In the genomic region with DNA sequence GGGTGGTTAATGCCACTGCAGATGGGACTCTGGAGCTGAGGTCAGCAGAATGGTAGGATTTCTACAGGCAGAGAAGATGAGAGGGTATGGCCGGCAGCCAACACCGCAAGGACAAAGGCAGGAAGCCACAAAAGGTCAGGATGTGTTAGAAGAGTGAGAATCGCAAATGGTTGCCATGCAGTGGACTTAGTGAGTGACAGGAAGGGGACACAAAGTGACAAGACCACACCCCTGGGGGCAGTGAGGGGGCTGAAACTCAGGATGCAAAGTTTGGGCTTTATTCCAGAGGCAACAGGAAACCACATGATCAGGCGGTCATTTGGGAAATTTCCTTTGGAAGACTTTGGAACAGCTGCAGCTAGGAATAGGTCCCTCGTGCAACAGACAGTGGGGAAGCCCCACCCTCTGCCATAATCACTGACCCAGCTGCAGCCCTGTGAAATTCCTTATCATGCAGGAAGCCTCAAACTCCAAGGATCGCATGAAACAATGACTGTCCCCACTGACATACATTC, we compare ENCODE assay signal across 10 cellular contexts. TPM values are rescaled to one million over a fixed set of nuclear protein-coding genes. Genes with fewer than 3 reads are reported as not detected.
A peak's percentile ranks its signal among the peaks of the same experiment; 100 is the strongest.
DNase-seq lines count a peak whose midpoint lies in the region; ATAC-seq lines count a peak whose summit lies in the region.
"Had no signal": no experiment of that assay in that cellular context is flagged by ENCODE, and none has a peak within 500 bp of the region (broad histone marks: within the 10 kb centered on the region; RNA-seq: fewer than 3 reads in every experiment).

No MANE protein-coding gene starts in this region.

- H3K27me3 ChIP-seq in skeletal muscle satellite cell (ENCODE audit: control insufficient read depth, insufficient read depth, low read length), result no peaks in the 10 kb centered on the region
- H3K27me3 ChIP-seq: pancreas had no signal

- DNase-seq in HK-2 (ENCODE audit: unreplicated experiment) (peak; percentile 45), SK-MEL-5 (ENCODE audit: low read depth, low spot score) (peak; percentile 64), glomerular visceral epithelial cell (ENCODE audit: extremely low spot score) (peak; percentile 77), NCI-H526 treated with DMSO at 0.1 percent for 48 hours (lab: John Stamatoyannopoulos, UW) (no peak)
- DNase-seq in stimulated activated CD4-positive, alpha-beta T cell treated with anti-CD3 and anti-CD28 coated beads, Interleukin-2, amount 100 ng/mL, for 24 hours, result no peak
- no peak for DNase-seq in activated CD8-positive, alpha-beta memory T cell treated with anti-CD3 and anti-CD28 coated beads for 24 hours
- DNase-seq: activated CD8-positive, alpha-beta memory T cell treated with anti-CD3 and anti-CD28 coated beads, Interleukin-2, amount 50 U/mL, for 4 hours; pancreas had no signal

- H3K9ac ChIP-seq in skeletal muscle satellite cell (ENCODE audit: low read depth, low read length), result no peak overlapping the region

- in situ Hi-C loops in SK-MEL-5 (cut with HindIII; ENCODE audit: low pct_unique_long_range_greater_than_20kb, low sequenced_read_pairs), result no loop called here

- no peak for ATAC-seq in GM21447 (IDR thresholded peaks at IDR 0.05; ENCODE audit: unreplicated experiment)

- no peaks in the 10 kb centered on the region for H3K9me3 ChIP-seq in skeletal muscle satellite cell (replicated peaks; ENCODE audit: low read length)
- H3K9me3 ChIP-seq: pancreas had no signal

- H3K4me1 ChIP-seq in skeletal muscle satellite cell (ENCODE audit: control insufficient read depth, insufficient read depth, low read length), result peaks cover 16% of the 10 kb centered on the region
- H3K4me1 ChIP-seq: pancreas had no signal

- H3K4me2 ChIP-seq in skeletal muscle satellite cell (ENCODE audit: low read length), result peak overlapping the region; percentile 27

- H3K4me3 ChIP-seq in skeletal muscle satellite cell (ENCODE audit: low read length), result no peak overlapping the region
- H3K4me3 ChIP-seq: pancreas had no signal

- H3K36me3 ChIP-seq in skeletal muscle satellite cell (ENCODE audit: insufficient read depth, low read length), result no peaks in the 10 kb centered on the region

RNA-seq across cellular contexts. Expression of gene CCDC180, which starts 14.2 kb away (rescaled TPM):
- 0.37 and 0.88 TPM in 2 replicates for total RNA-seq in SK-MEL-5 (2014; rRNA removed; shearing (Covaris generic))
- 0.09 TPM in 1 of 2 replicates, not detected in the other for polyA plus RNA-seq in SK-MEL-5 (2015; cell fraction: cytosol; rRNA removed)
- 0.51 and 0.70 TPM in 2 replicates for polyA plus RNA-seq in SK-MEL-5 (2015; cell fraction: nucleus; rRNA removed)
- 0.51 and 2.0 TPM in 2 replicates for total RNA-seq in skeletal muscle satellite cell (2012; rRNA removed)

Comparison
In these comparisons a context has a peak if more than half of its experiments do, and no peak if none do; other contexts are left out.
1. DNase-seq: peak in HK-2 (single experiment), SK-MEL-5 (single experiment) and glomerular visceral epithelial cell (single experiment); none in stimulated activated CD4-positive, alpha-beta T cell treated with anti-CD3 and anti-CD28 coated beads, Interleukin-2, amount 100 ng/mL, for 24 hours (0 of 2), NCI-H526 treated with DMSO at 0.1 percent for 48 hours (single experiment) and activated CD8-positive, alpha-beta memory T cell treated with anti-CD3 and anti-CD28 coated beads for 24 hours (single experiment).